In the genomic region with DNA sequence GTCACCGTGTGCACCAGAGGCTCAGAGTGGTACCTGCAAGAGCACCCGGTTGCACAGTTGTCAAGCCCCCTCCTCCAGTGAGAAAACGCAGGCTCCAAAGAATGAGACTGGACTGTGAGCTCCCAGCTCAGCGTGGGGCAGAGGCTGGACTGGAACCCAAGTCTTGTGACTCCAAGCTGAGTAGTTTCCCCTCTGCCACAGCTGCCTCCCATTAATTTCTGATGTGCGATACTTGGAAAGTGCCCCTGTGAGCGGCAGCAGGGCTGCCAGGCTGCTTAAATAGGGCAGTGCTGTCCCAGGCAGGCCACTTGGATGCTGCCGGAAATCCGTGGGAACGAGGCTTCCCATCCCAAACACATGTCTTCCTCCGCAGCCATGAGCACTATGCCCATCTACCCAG, we compare ENCODE assay signal across 1 cellular context.
TF ChIP-seq lines count a peak whose summit lies in the region.

No MANE protein-coding gene starts in this region.

TF ChIP-seq in IMR-90, 13 proteins besides CTCF, POLR2A, EP300 and RAD21:
- TF ChIP-seq SMC3 (IDR thresholded peaks at IDR 0.05; ENCODE audit: low read depth, low read length) (no peak), MAZ (IDR thresholded peaks at IDR 0.05; ENCODE audit: borderline replicate concordance, low read depth, low read length) (no peak), CHD1 (IDR thresholded peaks at IDR 0.05; ENCODE audit: low read depth, low read length) (no peak), FOS (IDR thresholded peaks at IDR 0.05; ENCODE audit: low read depth, low read length) (no peak), RFX5 (IDR thresholded peaks at IDR 0.05; ENCODE audit: low read depth, low read length) (no peak)
